Comparison of ENCODE assay signal across 20 cellular contexts in genomic region chr1:174682419-174683008, GRCh38.
DNase-seq lines count a peak whose midpoint lies in the region; ATAC-seq and TF ChIP-seq lines count a peak whose summit lies in the region.
"Had no signal": no experiment of that assay in that cellular context is flagged by ENCODE, and none has a peak within 500 bp of the region (broad histone marks: within the 10 kb centered on the region; RNA-seq: fewer than 3 reads in every experiment).

No MANE protein-coding gene starts in this region.

- H3K9ac ChIP-seq in adipocyte (ENCODE audit: low read length) (no peak overlapping the region), fibroblast of lung (ENCODE audit: insufficient read depth, low read length) (no peak overlapping the region)

- no peak for ATAC-seq in activated CD4-positive, CD25-positive, alpha-beta regulatory T cell treated with anti-CD3 and anti-CD28 coated beads, Interleukin-2, amount 50 U/mL, for 24 hours
- ATAC-seq: heart right ventricle, natural killer cell, T-cell had no signal

- H3K4me3 ChIP-seq in adipocyte (ENCODE audit: low read length): no peak overlapping the region
- H3K4me3 ChIP-seq in fibroblast of lung (replicated peaks in 1 of 4; ENCODE audit: control extremely low read depth in 1 of 4, insufficient read depth in 1 of 4, low read depth in 3 of 4, low read length in 4 of 4): no peak overlapping the region
- no peak overlapping the region for H3K4me3 ChIP-seq in osteoblast (ENCODE audit: insufficient read depth, low read length)
- H3K4me3 ChIP-seq in uterus: no peak overlapping the region
- H3K4me3 ChIP-seq: dorsolateral prefrontal cortex, heart right ventricle, smooth muscle cell had no signal

- no peak for TF ChIP-seq POLR2A in uterus (IDR thresholded peaks at IDR 0.05)

- H3K36me3 ChIP-seq in adipocyte (ENCODE audit: control insufficient read depth, insufficient read depth, low read length, severe bottlenecking) (no peaks in the 10 kb centered on the region), fibroblast of lung (ENCODE audit: control insufficient read depth, insufficient read depth, low read length) (no peaks in the 10 kb centered on the region), osteoblast (ENCODE audit: insufficient read depth, low read length) (no peaks in the 10 kb centered on the region), uterus (peaks cover 0 to 4% of the 10 kb centered on the region in 2 donors)

- H3K79me2 ChIP-seq in fibroblast of lung (ENCODE audit: control insufficient read depth, insufficient read depth, low read length): no peaks in the 10 kb centered on the region
- H3K79me2 ChIP-seq in osteoblast (ENCODE audit: insufficient read depth, low read length): no peaks in the 10 kb centered on the region

- TF ChIP-seq CTCF in fibroblast of lung (conservative IDR thresholded peaks at IDR 0.05 in 1 of 2, IDR thresholded peaks at IDR 0.05 in 1 of 2; ENCODE audit: low read depth in 1 of 2, low read length in 2 of 2): no peak
- TF ChIP-seq CTCF in osteoblast (IDR thresholded peaks at IDR 0.05; ENCODE audit: extremely low read depth, low read depth, low read length): no peak
- TF ChIP-seq CTCF in uterus (IDR thresholded peaks at IDR 0.05): no peak

- no peak overlapping the region for H2AFZ ChIP-seq in fibroblast of lung (ENCODE audit: low read length)
- peak overlapping the region; percentile 42 for H2AFZ ChIP-seq in osteoblast (ENCODE audit: low read length)

- intact Hi-C loops in uterus (cut with DNase I; ENCODE audit: low total_unique reads): no loop called here

- DNase-seq in ELR (ENCODE audit: low read depth): peak; percentile 7
- peak; percentile 66 for DNase-seq in adipocyte (ENCODE audit: low read depth)
- DNase-seq in fibroblast of lung (ENCODE audit: low read depth in 2 of 2): peak; percentile 83 to 85
- peak; percentile 50 for DNase-seq in osteoblast (ENCODE audit: insufficient read length, low spot score, missing footprints)
- DNase-seq in GM19240 (ENCODE audit: insufficient read length, low spot score): no peak
- no peak for DNase-seq in uterus
- DNase-seq in ecto neural progenitor cell (ENCODE audit: low spot score): no peak
- DNase-seq: activated CD4-positive, alpha-beta T cell treated with anti-CD3 and anti-CD28 coated beads, Interleukin-2, amount 50 U/mL, for 4 hours; activated naive CD4-positive, alpha-beta T cell treated with anti-CD3 and anti-CD28 coated beads for 36 hours; activated T-cell treated with anti-CD3 and anti-CD28 coated beads, Interleukin-2, amount 50 U/mL, for 1 hour; DMS 273 treated with DMSO at 0.1 percent for 48 hours; dorsolateral prefrontal cortex; erythroblast; heart right ventricle; natural killer cell; stimulated activated CD4-positive, alpha-beta T cell treated with anti-CD3 and anti-CD28 coated beads, Interleukin-4, amount 100 ng/mL, for 4 hours; T-cell had no signal

- H3K4me1 ChIP-seq in adipocyte (ENCODE audit: control insufficient read depth, insufficient read depth, low read length) (no peaks in the 10 kb centered on the region), fibroblast of lung (ENCODE audit: control insufficient read depth, extremely low read depth, insufficient read depth, low read length) (no peaks in the 10 kb centered on the region), osteoblast (ENCODE audit: insufficient read depth, low read length) (peaks cover 2% of the 10 kb centered on the region), uterus (no peaks in the 10 kb centered on the region)

- H3K27ac ChIP-seq in fibroblast of lung (ENCODE audit: insufficient read depth, low read length) (no peak overlapping the region), osteoblast (ENCODE audit: low read depth, low read length) (peak overlapping the region; percentile 35), uterus (no peak overlapping the region)
- H3K27ac ChIP-seq: C4-2B, dorsolateral prefrontal cortex, heart right ventricle had no signal

- H3K9me3 ChIP-seq in adipocyte (ENCODE audit: control insufficient read depth, low read length) (no peaks in the 10 kb centered on the region), fibroblast of lung (ENCODE audit: control insufficient read depth, insufficient read depth, low read depth, low read length) (no peaks in the 10 kb centered on the region), osteoblast (ENCODE audit: low read depth, low read length) (no peaks in the 10 kb centered on the region), uterus (no peaks in the 10 kb centered on the region)
- H3K9me3 ChIP-seq: heart right ventricle had no signal

- H3K27me3 ChIP-seq in adipocyte (replicated peaks; ENCODE audit: control insufficient read depth, insufficient read depth, low read length) (no peaks in the 10 kb centered on the region), fibroblast of lung (ENCODE audit: control insufficient read depth, insufficient read depth, low read length) (no peaks in the 10 kb centered on the region), osteoblast (ENCODE audit: insufficient read depth, low read length) (no peaks in the 10 kb centered on the region), uterus (no peaks in the 10 kb centered on the region)
- H3K27me3 ChIP-seq: dorsolateral prefrontal cortex, heart right ventricle had no signal

- H3K4me2 ChIP-seq in fibroblast of lung (ENCODE audit: extremely low read depth, insufficient read depth, low read length) (no peak overlapping the region), osteoblast (ENCODE audit: insufficient read depth, low read length) (no peak overlapping the region)
- H3K4me2 ChIP-seq: smooth muscle cell had no signal

- H4K20me1 ChIP-seq in fibroblast of lung (ENCODE audit: control insufficient read depth, extremely low read depth, insufficient read depth, low read length) (no peaks in the 10 kb centered on the region), osteoblast (ENCODE audit: insufficient read depth, low read length) (no peaks in the 10 kb centered on the region)

Comparison
In these comparisons a context has a peak if more than half of its experiments do, and no peak if none do; other contexts are left out.
1. DNase-seq: peak in ELR (single experiment), adipocyte (single experiment), fibroblast of lung (2 of 2) and osteoblast (single experiment); none in GM19240 (single experiment), uterus (0 of 2) and ecto neural progenitor cell (single experiment).